29 cellular contexts compared by ENCODE assay signal in genomic region chr7:132785861-132786260, GRCh38.
"Had no signal": no experiment of that assay in that cellular context is flagged by ENCODE, and none has a peak within 500 bp of the region (broad histone marks: within the 10 kb centered on the region; RNA-seq: fewer than 3 reads in every experiment).

No MANE protein-coding gene starts in this region.

- H3K27me3 Mint-ChIP-seq: naive B cell; stimulated activated naive CD8-positive, alpha-beta T cell treated with anti-CD3 and anti-CD28 coated beads, Interleukin-15, Interleukin-2, amounts not matched to agents 100 ng/mL and 50 ng/mL, for 24 hours had no signal

- H3K4me1 Mint-ChIP-seq: mesothelial cell of epicardium had no signal

- H3K9me3 Mint-ChIP-seq: mesothelial cell of epicardium; natural killer cell; stimulated activated naive CD8-positive, alpha-beta T cell treated with anti-CD3 and anti-CD28 coated beads, Interleukin-15, Interleukin-2, amounts not matched to agents 100 ng/mL and 50 ng/mL, for 24 hours had no signal

- H3K36me3 ChIP-seq: ovary, prostate gland had no signal

- H3K4me1 ChIP-seq: left lung, lower lobe of right lung, prostate gland, suprapubic skin, tibial artery, upper lobe of right lung had no signal

- H3K27ac ChIP-seq: left lung, lower lobe of right lung, ovary, prostate gland, skin epidermis, suprapubic skin, thoracic aorta, tibial artery, upper lobe of right lung had no signal

- DNase-seq: hippocampal formation; kidney glomerular epithelial cell; left cardiac atrium; left lung; lower lobe of right lung; mammary epithelial cell; mesenchymal stem cell; naive B cell; natural killer cell; ovary; retina; right cardiac atrium; stimulated activated CD4-positive, alpha-beta T cell treated with anti-CD3 and anti-CD28 coated beads, Interleukin-12 subunit alpha, Interleukin-12 subunit beta, amount 100 ng/mL, for 4 hours; stimulated activated CD4-positive, alpha-beta T cell treated with anti-CD3 and anti-CD28 coated beads, Interleukin-15, amount 100 ng/mL, for 24 hours; stimulated activated CD4-positive, alpha-beta T cell treated with anti-CD3 and anti-CD28 coated beads, Interleukin-2, amount 100 ng/mL, for 24 hours; stimulated activated CD4-positive, alpha-beta T cell treated with anti-CD3 and anti-CD28 coated beads, Interleukin-4, amount 100 ng/mL, for 1 hour; stimulated activated naive CD4-positive, alpha-beta T cell; tibial artery; trophoblast cell; upper lobe of right lung had no signal

- H3K27me3 ChIP-seq: left lung, ovary, suprapubic skin, tibial artery, upper lobe of right lung had no signal

- H3K9me3 ChIP-seq: left lung, lower lobe of right lung, ovary, prostate gland, suprapubic skin, thoracic aorta, tibial artery, upper lobe of right lung had no signal

- H3K4me3 ChIP-seq: left lung, lower lobe of right lung, ovary, prostate gland, skin epidermis, suprapubic skin, thoracic aorta, tibial artery, upper lobe of right lung had no signal

- FAIRE-seq: keratinocyte, urothelium cell line had no signal

- H3K27ac Mint-ChIP-seq: mesothelial cell of epicardium; naive B cell; natural killer cell; stimulated activated naive CD8-positive, alpha-beta T cell treated with anti-CD3 and anti-CD28 coated beads, Interleukin-15, Interleukin-2, amounts not matched to agents 100 ng/mL and 50 ng/mL, for 24 hours had no signal

- ATAC-seq: left cardiac atrium, left lung, lower lobe of right lung, natural killer cell, right cardiac atrium, sciatic nerve, upper lobe of right lung had no signal

- H3K4me3 Mint-ChIP-seq: mesothelial cell of epicardium; naive B cell; natural killer cell; stimulated activated naive CD8-positive, alpha-beta T cell treated with anti-CD3 and anti-CD28 coated beads, Interleukin-15, Interleukin-2, amounts not matched to agents 100 ng/mL and 50 ng/mL, for 24 hours had no signal
